Comparison of ENCODE assay signal across 22 cellular contexts in the genomic region with DNA sequence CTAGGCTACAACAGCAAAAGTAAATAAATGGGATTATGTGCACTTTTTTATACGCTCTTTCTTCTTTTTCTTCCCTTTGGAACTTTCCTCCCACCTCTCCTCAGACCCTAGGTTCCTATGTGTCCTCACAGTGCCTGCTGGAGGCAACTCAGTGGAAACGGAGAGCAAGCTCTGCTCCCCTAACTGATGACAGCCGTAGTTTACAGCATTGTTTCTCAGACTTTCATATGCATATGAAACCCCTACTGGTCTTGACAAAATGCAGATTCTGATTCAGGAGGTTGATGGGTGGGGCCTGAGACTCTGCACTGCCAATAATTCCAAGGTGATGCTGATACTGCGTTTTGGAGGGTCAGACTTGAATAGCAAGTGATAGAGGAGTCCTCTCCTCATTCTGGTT.
"Had no signal": no experiment of that assay in that cellular context is flagged by ENCODE, and none has a peak within 500 bp of the region (broad histone marks: within the 10 kb centered on the region; RNA-seq: fewer than 3 reads in every experiment).

No MANE protein-coding gene starts in this region.

- H3K36me3 Mint-ChIP-seq: activated naive CD8-positive, alpha-beta T cell treated with anti-CD3 and anti-CD28 coated beads for 36 hours had no signal

- H3K27ac ChIP-seq: brain microvascular endothelial cell, VCaP had no signal

- H3K27me3 Mint-ChIP-seq: activated naive CD8-positive, alpha-beta T cell treated with anti-CD3 and anti-CD28 coated beads for 36 hours had no signal

- ATAC-seq: activated CD4-positive, alpha-beta T cell treated with anti-CD3 and anti-CD28 coated beads for 36 hours; activated T-helper 17 cell treated with anti-CD3 and anti-CD28 coated beads, Interleukin-2, amount 50 U/mL, for 72 hours; Panc1; Right ventricle myocardium inferior had no signal

- H3K9ac ChIP-seq: SK-N-SH had no signal

- H3K9me3 ChIP-seq: SK-N-SH had no signal

- H3K27me3 ChIP-seq: brain microvascular endothelial cell had no signal

- H3K4me2 ChIP-seq: SK-N-SH had no signal

- H3K27ac Mint-ChIP-seq: activated CD4-positive, alpha-beta memory T cell treated with anti-CD3 and anti-CD28 coated beads, Interleukin-2, amount 10 ng/mL, durations not matched to agents 7 days and 5 days; activated CD4-positive, alpha-beta T cell treated with anti-CD3 and anti-CD28 coated beads for 36 hours; activated naive CD4-positive, alpha-beta T cell treated with anti-CD3 and anti-CD28 coated beads for 36 hours; activated naive CD8-positive, alpha-beta T cell treated with anti-CD3 and anti-CD28 coated beads for 36 hours; activated T-helper 17 cell treated with anti-CD3 and anti-CD28 coated beads, Interleukin-2, amount 50 U/mL, for 72 hours had no signal

- H3K9me3 Mint-ChIP-seq: activated CD4-positive, alpha-beta memory T cell treated with anti-CD3 and anti-CD28 coated beads, Interleukin-2, amount 10 ng/mL, durations not matched to agents 7 days and 5 days; activated naive CD4-positive, alpha-beta T cell treated with anti-CD3 and anti-CD28 coated beads for 36 hours; activated naive CD8-positive, alpha-beta T cell treated with anti-CD3 and anti-CD28 coated beads for 36 hours; activated T-helper 17 cell treated with anti-CD3 and anti-CD28 coated beads, Interleukin-2, amount 50 U/mL, for 72 hours had no signal

- DNase-seq: activated CD4-positive, alpha-beta memory T cell treated with anti-CD3 and anti-CD28 coated beads, Interleukin-2, amount 10 ng/mL, durations not matched to agents 7 days and 5 days; activated CD4-positive, alpha-beta T cell treated with anti-CD3 and anti-CD28 coated beads for 36 hours; activated CD4-positive, alpha-beta T cell treated with anti-CD3 and anti-CD28 coated beads, Interleukin-2, amount 50 U/mL, for 1 hour; activated gamma-delta T cell; activated naive CD4-positive, alpha-beta T cell treated with anti-CD3 and anti-CD28 coated beads for 36 hours; activated naive CD8-positive, alpha-beta T cell treated with anti-CD3 and anti-CD28 coated beads for 36 hours; activated T-cell treated with anti-CD3 and anti-CD28 coated beads for 4 hours; activated T-cell treated with anti-CD3 and anti-CD28 coated beads, Interleukin-2, amount 50 U/mL, for 48 hours; brain microvascular endothelial cell; NCI-H1048; NCI-H146; NCI-H187 treated with DMSO at 0.1 percent for 48 hours; NCI-H2081 treated with DMSO at 0.1 percent for 48 hours; NCI-H446; OCI-M1; RPMI8226; SK-N-SH; T-helper 1 cell had no signal

- H3K36me3 ChIP-seq: brain microvascular endothelial cell had no signal

- H3K4me3 Mint-ChIP-seq: activated CD4-positive, alpha-beta memory T cell treated with anti-CD3 and anti-CD28 coated beads, Interleukin-2, amount 10 ng/mL, durations not matched to agents 7 days and 5 days; activated CD4-positive, alpha-beta T cell treated with anti-CD3 and anti-CD28 coated beads for 36 hours; activated naive CD4-positive, alpha-beta T cell treated with anti-CD3 and anti-CD28 coated beads for 36 hours; activated naive CD8-positive, alpha-beta T cell treated with anti-CD3 and anti-CD28 coated beads for 36 hours; activated T-helper 17 cell treated with anti-CD3 and anti-CD28 coated beads, Interleukin-2, amount 50 U/mL, for 72 hours had no signal
